In the genomic region with DNA sequence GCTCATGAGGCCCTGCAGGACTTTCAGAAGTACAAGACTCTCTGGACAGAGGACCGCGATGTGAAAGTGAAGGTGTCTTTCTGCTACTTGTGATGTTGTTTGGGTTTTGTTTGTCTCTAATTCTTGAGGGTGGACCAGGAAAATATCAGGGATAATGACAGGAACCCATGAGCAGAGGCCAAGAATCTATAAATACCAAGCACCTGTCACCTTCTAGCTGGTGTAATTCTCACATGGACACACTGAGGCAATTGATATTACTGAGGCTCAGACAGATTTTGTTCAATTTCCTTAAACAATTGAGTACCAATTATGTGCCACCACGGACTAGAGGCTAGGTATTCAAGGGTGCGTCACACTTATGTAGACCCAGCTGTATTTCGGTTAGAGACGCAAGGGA, we compare ENCODE assay signal across 29 cellular contexts.
"Had no signal": no experiment of that assay in that cellular context is flagged by ENCODE, and none has a peak within 500 bp of the region (broad histone marks: within the 10 kb centered on the region; RNA-seq: fewer than 3 reads in every experiment).

No MANE protein-coding gene starts in this region.

- H3K36me3 ChIP-seq: stomach, suprapubic skin, thoracic aorta, thyroid gland, tibial artery, tibial nerve, transverse colon, upper lobe of left lung, upper lobe of right lung, uterus, vagina had no signal

- H3K4me1 Mint-ChIP-seq: stimulated activated effector memory CD8-positive, alpha-beta T cell treated with anti-CD3 and anti-CD28 coated beads, Interleukin-12 subunit alpha, Interleukin-12 subunit beta, amount 100 ng/mL, for 72 hours; stimulated activated memory B cell treated with anti-CD40 and anti-IgM and Interleukin-4, amounts not matched to agents 10 μg/mL and 1 μg/mL and 100 μg/mL, for 72 hours; stimulated activated naive B cell treated with anti-CD40 and anti-IgM and Interleukin-4, amounts not matched to agents 10 μg/mL and 1 μg/mL and 100 μg/mL, for 72 hours; stimulated activated naive CD8-positive, alpha-beta T cell treated with anti-CD3 and anti-CD28 coated beads, Interleukin-15, amount 100 ng/mL, for 72 hours had no signal

- H3K27me3 ChIP-seq: stomach, testis, thyroid gland, tibial artery, tibial nerve, upper lobe of left lung, uterus, vagina had no signal

- H3K27me3 Mint-ChIP-seq: stimulated activated memory B cell treated with anti-CD40 and anti-IgM and Interleukin-4, amounts not matched to agents 10 μg/mL and 1 μg/mL and 100 μg/mL, for 72 hours; type B pancreatic cell had no signal

- ATAC-seq: stimulated activated effector memory CD8-positive, alpha-beta T cell treated with anti-CD3 and anti-CD28 coated beads, Interleukin-12 subunit alpha, Interleukin-12 subunit beta, amount 100 ng/mL, for 72 hours; stimulated activated memory B cell treated with anti-CD40 and anti-IgM and Interleukin-4, amounts not matched to agents 10 μg/mL and 1 μg/mL and 100 μg/mL, for 72 hours; stimulated activated naive B cell treated with anti-CD40 and anti-IgM and Interleukin-4, amounts not matched to agents 10 μg/mL and 1 μg/mL and 100 μg/mL, for 72 hours; stimulated activated naive CD8-positive, alpha-beta T cell treated with anti-CD3 and anti-CD28 coated beads, Interleukin-15, amount 100 ng/mL, for 72 hours; stimulated activated naive CD8-positive, alpha-beta T cell treated with anti-CD3 and anti-CD28 coated beads, Interleukin-15, Interleukin-2, amounts not matched to agents 100 U/mL and 50 U/mL, for 24 hours; upper lobe of right lung had no signal

- H3K9me3 Mint-ChIP-seq: stimulated activated effector memory CD8-positive, alpha-beta T cell treated with anti-CD3 and anti-CD28 coated beads, Interleukin-12 subunit alpha, Interleukin-12 subunit beta, amount 100 ng/mL, for 72 hours; stimulated activated naive B cell treated with anti-CD40 and anti-IgM and Interleukin-4, amounts not matched to agents 10 μg/mL and 1 μg/mL and 100 μg/mL, for 72 hours; stimulated activated naive CD8-positive, alpha-beta T cell treated with anti-CD3 and anti-CD28 coated beads, Interleukin-15, amount 100 ng/mL, for 72 hours; stimulated activated naive CD8-positive, alpha-beta T cell treated with anti-CD3 and anti-CD28 coated beads, Interleukin-15, Interleukin-2, amounts not matched to agents 100 ng/mL and 50 ng/mL, for 24 hours had no signal

- FAIRE-seq: urothelium cell line had no signal

- H3K4me3 ChIP-seq: stomach, suprapubic skin, testis, thoracic aorta, thyroid gland, tibial artery, tibial nerve, transverse colon, upper lobe of left lung, upper lobe of right lung, uterus, vagina had no signal

- H3K27ac ChIP-seq: stomach, suprapubic skin, testis, thoracic aorta, thyroid gland, tibial artery, tibial nerve, transverse colon, upper lobe of left lung, upper lobe of right lung, uterus, vagina had no signal

- DNase-seq: stimulated activated CD4-positive, alpha-beta T cell treated with anti-CD3 and anti-CD28 coated beads, Interleukin-2, amount 100 ng/mL, for 48 hours; stimulated activated CD4-positive, alpha-beta T cell treated with anti-CD3 and anti-CD28 coated beads, Interleukin-4, amount 100 ng/mL, for 1 hour; stimulated activated CD4-positive, alpha-beta T cell treated with anti-CD3 and anti-CD28 coated beads, Interleukin-4, amount 100 ng/mL, for 24 hours; stimulated activated CD4-positive, alpha-beta T cell treated with anti-CD3 and anti-CD28 coated beads, Interleukin-4, amount 100 ng/mL, for 4 hours; stimulated activated CD8-positive, alpha-beta memory T cell treated with anti-CD3 and anti-CD28 coated beads, Interleukin-4, amount 100 ng/mL, for 48 hours; stimulated activated naive B cell treated with anti-CD40 and anti-IgM and Interleukin-4, amounts not matched to agents 10 μg/mL and 1 μg/mL and 100 μg/mL, for 72 hours; stimulated activated naive CD4-positive, alpha-beta T cell; stimulated activated naive CD4-positive, alpha-beta T cell treated with Interleukin-2 at 50 U/mL for 16 hours; stimulated activated naive CD8-positive, alpha-beta T cell treated with anti-CD3 and anti-CD28 coated beads, Interleukin-15, amount 100 ng/mL, for 72 hours; stimulated activated naive CD8-positive, alpha-beta T cell treated with anti-CD3 and anti-CD28 coated beads, Interleukin-15, Interleukin-2, amounts not matched to agents 100 U/mL and 50 U/mL, for 24 hours; stomach; substantia nigra; testis; thyroid gland; tibial artery; transverse colon; trophoblast cell; upper lobe of left lung; upper lobe of right lung; uterus had no signal

- H3K9me3 ChIP-seq: stomach, testis, thoracic aorta, thyroid gland, tibial artery, tibial nerve, transverse colon, upper lobe of left lung, upper lobe of right lung, uterus, vagina had no signal

- H3K27ac Mint-ChIP-seq: stimulated activated effector memory CD8-positive, alpha-beta T cell treated with anti-CD3 and anti-CD28 coated beads, Interleukin-12 subunit alpha, Interleukin-12 subunit beta, amount 100 ng/mL, for 72 hours; stimulated activated memory B cell treated with anti-CD40 and anti-IgM and Interleukin-4, amounts not matched to agents 10 μg/mL and 1 μg/mL and 100 μg/mL, for 72 hours; stimulated activated naive B cell treated with anti-CD40 and anti-IgM and Interleukin-4, amounts not matched to agents 10 μg/mL and 1 μg/mL and 100 μg/mL, for 72 hours; stimulated activated naive CD8-positive, alpha-beta T cell treated with anti-CD3 and anti-CD28 coated beads, Interleukin-15, amount 100 ng/mL, for 72 hours; stimulated activated naive CD8-positive, alpha-beta T cell treated with anti-CD3 and anti-CD28 coated beads, Interleukin-15, Interleukin-2, amounts not matched to agents 100 ng/mL and 50 ng/mL, for 24 hours; type B pancreatic cell had no signal

- H3K4me1 ChIP-seq: stomach, suprapubic skin, testis, thyroid gland, tibial artery, tibial nerve, transverse colon, upper lobe of left lung, upper lobe of right lung, uterus, vagina had no signal

- H3K36me3 Mint-ChIP-seq: stimulated activated effector memory CD8-positive, alpha-beta T cell treated with anti-CD3 and anti-CD28 coated beads, Interleukin-12 subunit alpha, Interleukin-12 subunit beta, amount 100 ng/mL, for 72 hours; stimulated activated memory B cell treated with anti-CD40 and anti-IgM and Interleukin-4, amounts not matched to agents 10 μg/mL and 1 μg/mL and 100 μg/mL, for 72 hours; stimulated activated naive B cell treated with anti-CD40 and anti-IgM and Interleukin-4, amounts not matched to agents 10 μg/mL and 1 μg/mL and 100 μg/mL, for 72 hours; type B pancreatic cell had no signal

- H3K4me3 Mint-ChIP-seq: stimulated activated effector memory CD8-positive, alpha-beta T cell treated with anti-CD3 and anti-CD28 coated beads, Interleukin-12 subunit alpha, Interleukin-12 subunit beta, amount 100 ng/mL, for 72 hours; stimulated activated memory B cell treated with anti-CD40 and anti-IgM and Interleukin-4, amounts not matched to agents 10 μg/mL and 1 μg/mL and 100 μg/mL, for 72 hours; stimulated activated naive B cell treated with anti-CD40 and anti-IgM and Interleukin-4, amounts not matched to agents 10 μg/mL and 1 μg/mL and 100 μg/mL, for 72 hours; stimulated activated naive CD8-positive, alpha-beta T cell treated with anti-CD3 and anti-CD28 coated beads, Interleukin-15, amount 100 ng/mL, for 72 hours; stimulated activated naive CD8-positive, alpha-beta T cell treated with anti-CD3 and anti-CD28 coated beads, Interleukin-15, Interleukin-2, amounts not matched to agents 100 ng/mL and 50 ng/mL, for 24 hours; type B pancreatic cell had no signal
